ENCODE assay signal across 10 cellular contexts in the genomic region with DNA sequence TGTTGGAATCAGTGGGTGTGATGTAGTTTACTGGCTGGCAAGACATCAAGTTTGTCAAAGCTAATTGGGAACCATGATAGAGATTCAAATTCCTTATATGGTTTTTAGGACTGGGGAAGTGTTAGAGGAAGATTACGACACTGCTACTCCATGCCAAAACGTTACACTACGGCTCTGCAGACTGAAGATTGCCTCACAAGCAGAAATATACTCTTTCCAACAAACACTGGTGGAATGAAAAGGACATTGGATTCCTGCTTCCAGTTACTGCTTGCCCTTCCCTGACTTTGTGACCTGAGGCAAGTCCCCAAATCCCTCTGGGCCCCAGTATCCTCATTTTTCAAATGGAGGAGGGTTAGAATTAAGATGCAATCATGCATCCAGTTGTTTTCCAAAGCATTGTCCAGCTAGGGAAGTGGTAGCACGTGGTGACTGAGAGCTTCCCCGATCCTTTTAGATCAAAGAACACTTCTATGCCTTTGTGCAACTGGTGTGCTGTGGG.
A peak's percentile ranks its signal among the peaks of the same experiment; 100 is the strongest.
DNase-seq lines count a peak whose midpoint lies in the region; ATAC-seq, FAIRE-seq and TF ChIP-seq lines count a peak whose summit lies in the region.
"Had no signal": no experiment of that assay in that cellular context is flagged by ENCODE, and none has a peak within 500 bp of the region (broad histone marks: within the 10 kb centered on the region; RNA-seq: fewer than 3 reads in every experiment).

No MANE protein-coding gene starts in this region.

- no peak for ATAC-seq in HG03432 (IDR thresholded peaks at IDR 0.05; ENCODE audit: unreplicated experiment)

- H3K4me3 Mint-ChIP-seq in progenitor cell of endocrine pancreas (ENCODE audit: low read depth) (no peak overlapping the region), Caco-2 (ENCODE audit: unreplicated experiment) (no peak overlapping the region)

- H3K4me1 Mint-ChIP-seq in progenitor cell of endocrine pancreas (ENCODE audit: low read depth) (peaks cover 9% of the 10 kb centered on the region), Caco-2 (ENCODE audit: low read depth, unreplicated experiment) (peaks cover 14% of the 10 kb centered on the region)

- H3K27me3 ChIP-seq in A673 (replicated peaks; ENCODE audit: insufficient read depth, low read depth, low read length, poor library complexity) (no peaks in the 10 kb centered on the region), muscle layer of colon (ENCODE audit: control insufficient read depth in 1 of 2, insufficient read depth in 2 of 2, low read length in 2 of 2) (no peaks in the 10 kb centered on the region), Caco-2 (replicated peaks; ENCODE audit: control insufficient read depth, insufficient read depth, low read length) (no peaks in the 10 kb centered on the region)

- CTCF ChIA-PET in A673 (lab: Charles Lee) (no interaction called here), Caco-2 (lab: Charles Lee) (no interaction called here)

- H3K9me3 ChIP-seq in A673 (ENCODE audit: low read depth, low read length, poor library complexity, severe bottlenecking) (no peaks in the 10 kb centered on the region), muscle layer of colon (ENCODE audit: low read length) (no peaks in the 10 kb centered on the region), Caco-2 (no peaks in the 10 kb centered on the region)

- H3K27ac ChIP-seq in A673 (ENCODE audit: low read depth, low read length, poor library complexity, severe bottlenecking) (peak overlapping the region; percentile 60), coronary artery (peak overlapping the region; percentile 62 to 79), muscle layer of colon (ENCODE audit: low read depth, low read length) (peak overlapping the region; percentile 73)
- H3K27ac ChIP-seq: C4-2B had no signal

- FAIRE-seq in GM12891 (lab: Jason Lieb, UNC), result no peak
- FAIRE-seq: TTC549 had no signal

- peak; percentile 79 for DNase-seq in A673 (ENCODE audit: low spot score)
- DNase-seq in MV-4-11 (lab: John Stamatoyannopoulos, UW), result peak; percentile 82
- no peak for DNase-seq in coronary artery (ENCODE audit: low spot score)
- DNase-seq in progenitor cell of endocrine pancreas (ENCODE audit: low spot score, unreplicated experiment), result no peak
- DNase-seq in GM12891 (ENCODE audit: insufficient read length, low spot score), result no peak
- DNase-seq in Caco-2, result no peak

- TF ChIP-seq CTCF in A673 (conservative IDR thresholded peaks at IDR 0.05; ENCODE audit: low read depth, low read length), result no peak
- TF ChIP-seq CTCF in coronary artery (IDR thresholded peaks at IDR 0.05), result no peak
- no peak for TF ChIP-seq CTCF in progenitor cell of endocrine pancreas (IDR thresholded peaks at IDR 0.05; ENCODE audit: unreplicated experiment)
- no peak for TF ChIP-seq CTCF in Caco-2 (IDR thresholded peaks at IDR 0.05; ENCODE audit: insufficient read depth in 1 of 2, low read depth in 1 of 2, low read length in 1 of 2, severe bottlenecking in 1 of 2, unreplicated experiment in 1 of 2)

- no peak for TF ChIP-seq POLR2A in GM12891 (IDR thresholded peaks at IDR 0.05; ENCODE audit: low read depth, low read length)

- no peak overlapping the region for H3K27ac Mint-ChIP-seq in progenitor cell of endocrine pancreas
- no peak overlapping the region for H3K27ac Mint-ChIP-seq in Caco-2 (ENCODE audit: unreplicated experiment)

- H3K36me3 ChIP-seq in A673 (ENCODE audit: insufficient read depth, low read length, poor library complexity, severe bottlenecking), result no peaks in the 10 kb centered on the region
- no peaks in the 10 kb centered on the region for H3K36me3 ChIP-seq in muscle layer of colon (ENCODE audit: insufficient read depth, low read length)
- H3K36me3 ChIP-seq in Caco-2 (ENCODE audit: control insufficient read depth, insufficient read depth, low read length), result no peaks in the 10 kb centered on the region

- H3K4me3 ChIP-seq in A673 (ENCODE audit: low read depth, low read length, poor library complexity, severe bottlenecking), result no peak overlapping the region
- H3K4me3 ChIP-seq in coronary artery, result peak overlapping the region; percentile 16
- peak overlapping the region in 1 of 2 donors; percentile 26 for H3K4me3 ChIP-seq in muscle layer of colon (ENCODE audit: low read depth in 1 of 2, low read length in 2 of 2)
- H3K4me3 ChIP-seq in Caco-2 (ENCODE audit: low read depth, low read length), result no peak overlapping the region

- POLR2A ChIA-PET in A673 (lab: Charles Lee; ENCODE audit: low non-redundant PET), result interaction anchor here (0.6 kb wide), 1 partner anchor 253 kb away, joined by 4 read pairs; no protein-coding TSS in a partner anchor
- POLR2A ChIA-PET in Caco-2 (lab: Charles Lee), result no interaction called here

- H3K27me3 Mint-ChIP-seq in progenitor cell of endocrine pancreas (no peaks in the 10 kb centered on the region), Caco-2 (ENCODE audit: insufficient read depth, unreplicated experiment) (no peaks in the 10 kb centered on the region)

- BruUV-seq in A673 (replicated peaks; lab: Mats Ljungman, UMichigan) (no TSS peak), Caco-2 (replicated peaks; lab: Mats Ljungman, UMichigan) (no TSS peak)

- peaks cover 18% of the 10 kb centered on the region for H3K4me1 ChIP-seq in A673 (ENCODE audit: insufficient read depth, low read length, poor library complexity, severe bottlenecking)
- H3K4me1 ChIP-seq in muscle layer of colon (ENCODE audit: insufficient read depth, low read length), result peaks cover 50% of the 10 kb centered on the region
- H3K4me1 ChIP-seq in Caco-2, result no peaks in the 10 kb centered on the region

- intact Hi-C loops in A673 (cut with micrococcal nuclease; ENCODE audit: unreplicated experiment) (no loop called here), Caco-2 (cut with micrococcal nuclease; ENCODE audit: unreplicated experiment) (no loop called here)

- H3K36me3 Mint-ChIP-seq in progenitor cell of endocrine pancreas (ENCODE audit: insufficient read depth) (no peaks in the 10 kb centered on the region), Caco-2 (ENCODE audit: insufficient read depth, unreplicated experiment) (no peaks in the 10 kb centered on the region)

- H3K9ac ChIP-seq in muscle layer of colon (ENCODE audit: low read length), result no peak overlapping the region

- H3K9me3 Mint-ChIP-seq in progenitor cell of endocrine pancreas (ENCODE audit: low read depth) (peaks cover 3% of the 10 kb centered on the region), Caco-2 (ENCODE audit: unreplicated experiment) (no peaks in the 10 kb centered on the region)

TF ChIP-seq in GM12891, 5 proteins besides CTCF, POLR2A, EP300 and RAD21:
- TF ChIP-seq POLR2AphosphoS5 (IDR thresholded peaks at IDR 0.05; ENCODE audit: low read depth, low read length) (no peak), TAF1 (IDR thresholded peaks at IDR 0.05; ENCODE audit: low read depth, low read length) (no peak), PAX5 (IDR thresholded peaks at IDR 0.05; ENCODE audit: insufficient read depth, low read length, severe bottlenecking) (no peak), SPI1 (IDR thresholded peaks at IDR 0.05; ENCODE audit: low read depth, low read length) (no peak), POU2F2 (IDR thresholded peaks at IDR 0.05; ENCODE audit: low read depth, low read length) (no peak)

Comparison
In these comparisons a context has a peak if more than half of its experiments do, and no peak if none do; other contexts are left out.
1. DNase-seq: peak in A673 (single experiment) and MV-4-11 (single experiment); none in coronary artery (single experiment), progenitor cell of endocrine pancreas (single experiment), GM12891 (single experiment) and Caco-2 (0 of 2).
2. Peak in every context shown above with its lines, with median percentiles within 50 percentile points of each other: H3K27ac ChIP-seq.